1 cellular context compared by ENCODE assay signal in the genomic region with DNA sequence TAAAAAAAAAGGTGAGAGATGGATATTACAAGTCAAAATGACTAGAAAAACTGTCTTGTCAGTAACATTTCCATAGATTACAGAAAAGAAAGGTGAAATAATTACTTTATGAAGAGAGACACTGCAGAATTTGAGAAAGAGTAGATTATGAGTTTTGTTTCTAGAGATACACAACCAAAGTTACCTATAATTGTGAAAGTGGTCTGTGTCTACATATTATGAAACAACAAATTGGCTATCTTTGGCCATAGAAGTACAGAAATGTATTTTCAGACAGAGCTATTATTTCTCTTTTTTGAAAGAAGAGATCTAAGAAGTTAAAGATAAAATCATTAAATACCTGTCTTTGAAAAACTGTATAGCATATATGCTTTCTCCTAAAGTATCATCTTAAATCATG.
A peak's percentile ranks its signal among the peaks of the same experiment; 100 is the strongest.
TF ChIP-seq lines count a peak whose summit lies in the region.

No MANE protein-coding gene starts in this region.

TF ChIP-seq in GM12878, 131 proteins besides CTCF, POLR2A, EP300 and RAD21:
- 0 out of 2 replicates have a peak, but pooled peaks have one; percentile 41 for TF ChIP-seq NFIC (IDR thresholded peaks at IDR 0.05; ENCODE audit: low read depth, low read length)
- TF ChIP-seq JUND (IDR thresholded peaks at IDR 0.05; ENCODE audit: low read depth, low read length) = no peak
- TF ChIP-seq NR2C2 (IDR thresholded peaks at IDR 0.05; ENCODE audit: borderline replicate concordance, control insufficient read depth, insufficient read length, low read depth) = no peak
- TF ChIP-seq PML (IDR thresholded peaks at IDR 0.05; ENCODE audit: low read length) = no peak
TF ChIP-seq in GM12878: peak in this region for 1.
